ENCODE assay signal across 12 cellular contexts in the genomic region with DNA sequence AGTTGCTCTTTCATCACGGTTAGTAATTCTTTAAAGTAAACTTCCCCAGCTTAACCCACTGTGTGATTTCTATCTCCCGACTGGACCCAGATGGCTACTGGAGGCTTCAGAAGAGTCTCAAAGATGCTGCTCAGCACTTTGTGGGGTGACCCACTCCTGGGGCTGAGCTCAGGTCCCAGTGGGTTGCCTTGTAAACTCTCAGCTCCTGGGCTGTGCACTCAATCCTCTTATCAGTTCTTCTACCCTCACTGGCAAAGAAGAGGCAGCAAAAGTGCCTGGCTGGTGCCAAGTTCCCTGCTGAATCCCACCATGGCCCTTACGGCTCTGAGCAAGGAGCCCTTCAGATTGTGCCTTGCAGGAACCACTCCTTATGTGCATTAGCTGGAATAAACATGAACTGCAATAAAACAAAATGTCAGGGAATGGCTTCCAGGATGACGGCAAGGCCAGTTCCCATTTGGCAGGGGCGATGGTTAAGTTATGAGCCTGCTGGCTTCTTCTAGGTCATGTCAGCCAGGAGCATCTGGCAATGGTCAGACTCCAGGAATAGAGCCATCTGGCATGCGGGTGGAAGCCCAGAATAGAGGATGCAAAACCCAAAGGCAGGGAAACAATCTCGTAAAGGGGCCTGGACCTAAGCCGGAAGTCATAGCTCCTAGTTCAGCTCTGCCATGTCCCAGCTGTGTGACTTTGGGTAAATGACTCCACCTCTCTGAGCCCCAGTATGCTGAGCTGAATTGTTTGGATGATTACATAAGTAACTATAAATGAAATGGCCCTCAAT. TPM values are rescaled to one million over a fixed set of nuclear protein-coding genes. Genes with fewer than 3 reads are reported as not detected.
DNase-seq lines count a peak whose midpoint lies in the region; ATAC-seq and TF ChIP-seq lines count a peak whose summit lies in the region.
"Had no signal": no experiment of that assay in that cellular context is flagged by ENCODE, and none has a peak within 500 bp of the region (broad histone marks: within the 10 kb centered on the region; RNA-seq: fewer than 3 reads in every experiment).

No MANE protein-coding gene starts in this region.

- H3K4me2 ChIP-seq in SK-N-SH (no peak overlapping the region), osteoblast (ENCODE audit: insufficient read depth, low read length) (peak overlapping the region; percentile 76)

- H3K27ac ChIP-seq in C4-2B: peak overlapping the region; percentile 13
- H3K27ac ChIP-seq in SK-N-SH (ENCODE audit: low read depth in 2 of 2, low read length in 1 of 2): no peak overlapping the region
- H3K27ac ChIP-seq in osteoblast (ENCODE audit: low read depth, low read length): no peak overlapping the region

- no peaks in the 10 kb centered on the region for H4K20me1 ChIP-seq in SK-N-SH (ENCODE audit: insufficient read depth)
- H4K20me1 ChIP-seq in osteoblast (ENCODE audit: insufficient read depth, low read length): no peaks in the 10 kb centered on the region

- H3K9me3 ChIP-seq in SK-N-SH (no peaks in the 10 kb centered on the region), osteoblast (ENCODE audit: low read depth, low read length) (no peaks in the 10 kb centered on the region)

- H3K4me3 ChIP-seq in SK-N-SH (ENCODE audit: low read depth in 2 of 2, low read length in 1 of 2) (no peak overlapping the region), osteoblast (ENCODE audit: insufficient read depth, low read length) (no peak overlapping the region)

- H3K4me1 ChIP-seq in SK-N-SH (ENCODE audit: control insufficient read depth in 1 of 2, insufficient read depth in 2 of 2, low read depth in 1 of 2, low read length in 1 of 2) (peaks cover 0 to 13% of the 10 kb centered on the region in 2 experiments; a peak in 2 of 4 replicates), osteoblast (ENCODE audit: insufficient read depth, low read length) (peaks cover 13% of the 10 kb centered on the region)

- WGBS in SK-N-SH (ENCODE audit: low lambda C conversion rate): 51% methylated on average over 8 of the region's 8 CpGs

- H3K27me3 ChIP-seq in SK-N-SH (ENCODE audit: insufficient read depth) (peaks cover 6% of the 10 kb centered on the region; the same call in 1 of the 2 replicates), osteoblast (ENCODE audit: insufficient read depth, low read length) (no peaks in the 10 kb centered on the region)

- POLR2A ChIA-PET in SK-N-SH (lab: Yijun Ruan, JAX): no interaction called here

- no peak for TF ChIP-seq EP300 in SK-N-SH (IDR thresholded peaks at IDR 0.05; ENCODE audit: borderline replicate concordance in 1 of 2, low read depth in 1 of 2, low read length in 1 of 2)

- H3F3A ChIP-seq in SK-N-SH (replicated peaks; ENCODE audit: insufficient read depth): no peaks in the 10 kb centered on the region

- no peaks in the 10 kb centered on the region for H3K79me2 ChIP-seq in SK-N-SH (ENCODE audit: insufficient read depth)
- H3K79me2 ChIP-seq in osteoblast (ENCODE audit: insufficient read depth, low read length): no peaks in the 10 kb centered on the region

- CTCF ChIA-PET in SK-N-SH (lab: Yijun Ruan, JAX): interaction anchor here (0.6 to 4.7 kb wide), 23 partner anchors 9 to 340 kb away, joined by 3 to 63 read pairs (median 6); a partner anchor contains a TSS

- H2AFZ ChIP-seq in SK-N-SH (ENCODE audit: low read depth) (no peak overlapping the region), osteoblast (ENCODE audit: low read length) (peak overlapping the region; percentile 89)

- ATAC-seq in HG03520 (IDR thresholded peaks at IDR 0.05; ENCODE audit: unreplicated experiment) (no peak), GM21529 (IDR thresholded peaks at IDR 0.05; ENCODE audit: unreplicated experiment) (no peak)

- H3K36me3 ChIP-seq in SK-N-SH (replicated peaks in 1 of 2; ENCODE audit: control insufficient read depth in 1 of 2, insufficient read depth in 2 of 2, low read length in 1 of 2) (no peaks in the 10 kb centered on the region), osteoblast (ENCODE audit: insufficient read depth, low read length) (no peaks in the 10 kb centered on the region)

- peak; percentile 27 for DNase-seq in SK-N-SH
- peak; percentile 59 for DNase-seq in globus pallidus (ENCODE audit: low spot score)
- DNase-seq in osteoblast (ENCODE audit: insufficient read length, low spot score, missing footprints): no peak
- no peak for DNase-seq in activated CD4-positive, CD25-positive, alpha-beta regulatory T cell (lab: John Stamatoyannopoulos, UW)
- DNase-seq in activated CD4-positive, alpha-beta T cell treated with anti-CD3 and anti-CD28 coated beads for 4 hours: no peak

- no peaks in the 10 kb centered on the region for H3K9me2 ChIP-seq in SK-N-SH

- no peak for TF ChIP-seq RAD21 in SK-N-SH (IDR thresholded peaks at IDR 0.05; ENCODE audit: low read length)

- H3K9ac ChIP-seq in SK-N-SH: no peak overlapping the region

- TF ChIP-seq CTCF in C4-2B (conservative IDR thresholded peaks at IDR 0.05): no peak
- TF ChIP-seq CTCF in SK-N-SH (IDR thresholded peaks at IDR 0.05): no peak
- TF ChIP-seq CTCF in osteoblast (IDR thresholded peaks at IDR 0.05; ENCODE audit: extremely low read depth, low read depth, low read length): no peak

TF ChIP-seq in SK-N-SH, 30 proteins besides CTCF, POLR2A, EP300 and RAD21:
- TF ChIP-seq, protein P1, sequence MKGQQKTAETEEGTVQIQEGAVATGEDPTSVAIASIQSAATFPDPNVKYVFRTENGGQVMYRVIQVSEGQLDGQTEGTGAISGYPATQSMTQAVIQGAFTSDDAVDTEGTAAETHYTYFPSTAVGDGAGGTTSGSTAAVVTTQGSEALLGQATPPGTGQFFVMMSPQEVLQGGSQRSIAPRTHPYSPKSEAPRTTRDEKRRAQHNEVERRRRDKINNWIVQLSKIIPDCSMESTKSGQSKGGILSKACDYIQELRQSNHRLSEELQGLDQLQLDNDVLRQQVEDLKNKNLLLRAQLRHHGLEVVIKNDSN (IDR thresholded peaks at IDR 0.05; ENCODE audit: borderline replicate concordance, low read depth): no peak
- no peak for TF ChIP-seq TCF12 (IDR thresholded peaks at IDR 0.05)
- no peak for TF ChIP-seq FOXJ3 (CRISPR knock-in tag; IDR thresholded peaks at IDR 0.05)
- TF ChIP-seq MXI1 (IDR thresholded peaks at IDR 0.05; ENCODE audit: low read depth, low read length): no peak
- no peak for TF ChIP-seq SMC3 (IDR thresholded peaks at IDR 0.05; ENCODE audit: low read depth, low read length)
- TF ChIP-seq TAF1 (IDR thresholded peaks at IDR 0.05; ENCODE audit: borderline replicate concordance, low read depth, low read length): no peak
- TF ChIP-seq, protein P2, sequence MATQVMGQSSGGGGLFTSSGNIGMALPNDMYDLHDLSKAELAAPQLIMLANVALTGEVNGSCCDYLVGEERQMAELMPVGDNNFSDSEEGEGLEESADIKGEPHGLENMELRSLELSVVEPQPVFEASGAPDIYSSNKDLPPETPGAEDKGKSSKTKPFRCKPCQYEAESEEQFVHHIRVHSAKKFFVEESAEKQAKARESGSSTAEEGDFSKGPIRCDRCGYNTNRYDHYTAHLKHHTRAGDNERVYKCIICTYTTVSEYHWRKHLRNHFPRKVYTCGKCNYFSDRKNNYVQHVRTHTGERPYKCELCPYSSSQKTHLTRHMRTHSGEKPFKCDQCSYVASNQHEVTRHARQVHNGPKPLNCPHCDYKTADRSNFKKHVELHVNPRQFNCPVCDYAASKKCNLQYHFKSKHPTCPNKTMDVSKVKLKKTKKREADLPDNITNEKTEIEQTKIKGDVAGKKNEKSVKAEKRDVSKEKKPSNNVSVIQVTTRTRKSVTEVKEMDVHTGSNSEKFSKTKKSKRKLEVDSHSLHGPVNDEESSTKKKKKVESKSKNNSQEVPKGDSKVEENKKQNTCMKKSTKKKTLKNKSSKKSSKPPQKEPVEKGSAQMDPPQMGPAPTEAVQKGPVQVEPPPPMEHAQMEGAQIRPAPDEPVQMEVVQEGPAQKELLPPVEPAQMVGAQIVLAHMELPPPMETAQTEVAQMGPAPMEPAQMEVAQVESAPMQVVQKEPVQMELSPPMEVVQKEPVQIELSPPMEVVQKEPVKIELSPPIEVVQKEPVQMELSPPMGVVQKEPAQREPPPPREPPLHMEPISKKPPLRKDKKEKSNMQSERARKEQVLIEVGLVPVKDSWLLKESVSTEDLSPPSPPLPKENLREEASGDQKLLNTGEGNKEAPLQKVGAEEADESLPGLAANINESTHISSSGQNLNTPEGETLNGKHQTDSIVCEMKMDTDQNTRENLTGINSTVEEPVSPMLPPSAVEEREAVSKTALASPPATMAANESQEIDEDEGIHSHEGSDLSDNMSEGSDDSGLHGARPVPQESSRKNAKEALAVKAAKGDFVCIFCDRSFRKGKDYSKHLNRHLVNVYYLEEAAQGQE (IDR thresholded peaks at IDR 0.05; ENCODE audit: low read depth, low read length): no peak
- no peak for TF ChIP-seq CHD2 (IDR thresholded peaks at IDR 0.05; ENCODE audit: low read length, partially characterized antibody)
- no peak for TF ChIP-seq FOSL2 (IDR thresholded peaks at IDR 0.05; ENCODE audit: borderline replicate concordance, low read depth)
- TF ChIP-seq JUND (IDR thresholded peaks at IDR 0.05): no peak

RNA-seq across cellular contexts. Expression of a gene that starts 6.7 kb away (rescaled TPM):
- not detected in 2 replicates for polyA plus RNA-seq in SK-N-SH (2012; rRNA removed)
- polyA plus RNA-seq in SK-N-SH (2012; cell fraction: cytosol; rRNA removed): not detected in 2 replicates
- polyA plus RNA-seq in SK-N-SH (2012; cell fraction: nucleus; rRNA removed): not detected in 2 replicates
- total RNA-seq in osteoblast: not detected in 2 replicates
- total RNA-seq: activated CD8-positive, alpha-beta T cell treated with anti-CD3 and anti-CD28 coated beads, Interleukin-2, amount 10 ng/mL, durations not matched to agents 7 days and 5 days; CD4-positive, alpha-beta memory T cell; pulmonary artery endothelial cell had no signal
- polyA plus RNA-seq: CD4-positive, alpha-beta memory T cell had no signal

RNA-seq across cellular contexts. Expression of a gene that starts 23.7 kb away (rescaled TPM):
- not detected in 2 replicates for polyA plus RNA-seq in SK-N-SH (2012; rRNA removed)
- not detected in 2 replicates for polyA plus RNA-seq in SK-N-SH (2012; cell fraction: cytosol; rRNA removed)
- 0.02 TPM in 1 of 2 replicates, not detected in the other for polyA plus RNA-seq in SK-N-SH (2012; cell fraction: nucleus; rRNA removed)
- total RNA-seq in osteoblast: under 0.01 TPM in 2 replicates
- total RNA-seq: subcutaneous adipose tissue had no signal
- polyA plus RNA-seq: CD4-positive, alpha-beta memory T cell had no signal

Comparison
In these comparisons a context has a peak if more than half of its experiments do, and no peak if none do; other contexts are left out.
1. DNase-seq: peak in SK-N-SH (single experiment) and globus pallidus (single experiment); none in osteoblast (single experiment), activated CD4-positive, CD25-positive, alpha-beta regulatory T cell (0 of 4) and activated CD4-positive, alpha-beta T cell treated with anti-CD3 and anti-CD28 coated beads for 4 hours (0 of 2).